Comparison of ENCODE assay signal across 20 cellular contexts in genomic region chr20:32458837-32459220, GRCh38.
DNase-seq lines count a peak whose midpoint lies in the region; ATAC-seq and TF ChIP-seq lines count a peak whose summit lies in the region.
"Had no signal": no experiment of that assay in that cellular context is flagged by ENCODE, and none has a peak within 500 bp of the region (broad histone marks: within the 10 kb centered on the region; RNA-seq: fewer than 3 reads in every experiment).

No MANE protein-coding gene starts in this region.

- peaks cover 0 to 2% (median 0%) of the 10 kb centered on the region in 8 donors for H3K9me3 Mint-ChIP-seq in CD4-positive, alpha-beta memory T cell
- H3K9me3 Mint-ChIP-seq in glutamatergic neuron (ENCODE audit: unreplicated experiment) = peaks cover 29% of the 10 kb centered on the region
- H3K9me3 Mint-ChIP-seq in osteocyte (ENCODE audit: unreplicated experiment) = no peaks in the 10 kb centered on the region
- H3K9me3 Mint-ChIP-seq: activated CD4-positive, alpha-beta T cell treated with anti-CD3 and anti-CD28 coated beads, Interleukin-2, amount 10 ng/mL, durations not matched to agents 7 days and 5 days; GM23338 had no signal

- no peaks in the 10 kb centered on the region for H3K4me1 ChIP-seq in CD4-positive, alpha-beta memory T cell (ENCODE audit: insufficient read depth, low read length)
- H3K4me1 ChIP-seq in transverse colon = peaks cover 21 to 36% (median 29%) of the 10 kb centered on the region in 4 donors

- POLR2A ChIA-PET in CD4-positive, alpha-beta memory T cell (lab: Charles Lee; ENCODE audit: partially characterized antibody) = interaction anchor here (0.6 kb wide), 1 partner anchor 62 kb away, joined by 4 read pairs; no protein-coding TSS in a partner anchor

- H3K4me3 Mint-ChIP-seq in CD4-positive, alpha-beta memory T cell = no peak overlapping the region
- H3K4me3 Mint-ChIP-seq in T-helper 17 cell (no peak overlapping the region), glutamatergic neuron (ENCODE audit: unreplicated experiment) (peak overlapping the region; percentile 83), osteocyte (ENCODE audit: unreplicated experiment) (no peak overlapping the region)
- H3K4me3 Mint-ChIP-seq: activated CD4-positive, alpha-beta T cell treated with anti-CD3 and anti-CD28 coated beads, Interleukin-2, amount 10 ng/mL, durations not matched to agents 7 days and 5 days had no signal

- TF ChIP-seq CTCF in glutamatergic neuron (IDR thresholded peaks at IDR 0.05; ENCODE audit: partially characterized antibody, unreplicated experiment) (no peak), osteocyte (IDR thresholded peaks at IDR 0.05) (no peak), transverse colon (IDR thresholded peaks at IDR 0.05) (no peak)

- ATAC-seq in T-helper 17 cell (no peak), HG02885 (IDR thresholded peaks at IDR 0.05; ENCODE audit: poor library complexity, unreplicated experiment) (no peak)
- ATAC-seq: GM23338, heart right ventricle, lower lobe of right lung, psoas muscle, Right ventricle myocardium inferior had no signal

- peak overlapping the region in 5 of 7 donors; percentile 6 to 80 (median 65) for H3K27ac Mint-ChIP-seq in CD4-positive, alpha-beta memory T cell
- H3K27ac Mint-ChIP-seq in T-helper 17 cell (peak overlapping the region; percentile 71), glutamatergic neuron (ENCODE audit: unreplicated experiment) (peak overlapping the region; percentile 84), osteocyte (ENCODE audit: unreplicated experiment) (peak overlapping the region; percentile 64)
- H3K27ac Mint-ChIP-seq: activated CD4-positive, alpha-beta T cell treated with anti-CD3 and anti-CD28 coated beads, Interleukin-2, amount 10 ng/mL, durations not matched to agents 7 days and 5 days had no signal

- H3K27me3 Mint-ChIP-seq in CD4-positive, alpha-beta memory T cell = no peaks in the 10 kb centered on the region
- H3K27me3 Mint-ChIP-seq in T-helper 17 cell (no peaks in the 10 kb centered on the region), glutamatergic neuron (ENCODE audit: unreplicated experiment) (peaks cover 20% of the 10 kb centered on the region), osteocyte (ENCODE audit: unreplicated experiment) (no peaks in the 10 kb centered on the region)
- H3K27me3 Mint-ChIP-seq: activated CD4-positive, alpha-beta T cell treated with anti-CD3 and anti-CD28 coated beads, Interleukin-2, amount 10 ng/mL, durations not matched to agents 7 days and 5 days had no signal

- CTCF ChIA-PET in CD4-positive, alpha-beta memory T cell (lab: Charles Lee; ENCODE audit: partially characterized antibody) = no interaction called here

- H3K9me3 ChIP-seq in CD4-positive, alpha-beta memory T cell (ENCODE audit: control insufficient read depth in 1 of 2, low read length in 2 of 2) = no peaks in the 10 kb centered on the region
- no peaks in the 10 kb centered on the region for H3K9me3 ChIP-seq in T-helper 17 cell (ENCODE audit: control insufficient read depth, low read length, poor library complexity, severe bottlenecking)
- H3K9me3 ChIP-seq in transverse colon = no peaks in the 10 kb centered on the region
- H3K9me3 ChIP-seq: heart right ventricle, lower lobe of right lung, psoas muscle, spleen had no signal

- no peak for TF ChIP-seq POLR2A in transverse colon (IDR thresholded peaks at IDR 0.05)

- H3K36me3 Mint-ChIP-seq in CD4-positive, alpha-beta memory T cell = peaks cover 4 to 35% of the 10 kb centered on the region in 2 donors
- H3K36me3 Mint-ChIP-seq in T-helper 17 cell (ENCODE audit: low read depth) (peaks cover 2% of the 10 kb centered on the region), glutamatergic neuron (ENCODE audit: unreplicated experiment) (no peaks in the 10 kb centered on the region), osteocyte (ENCODE audit: unreplicated experiment) (peaks cover 10% of the 10 kb centered on the region)

- intact Hi-C loops in CD4-positive, alpha-beta memory T cell (cut with micrococcal nuclease) = no loop called here
- intact Hi-C loops in transverse colon (cut with DNase I; ENCODE audit: low total_unique reads) = no loop called here

- H3K27me3 ChIP-seq in CD4-positive, alpha-beta memory T cell (ENCODE audit: insufficient read depth, low read length) = no peaks in the 10 kb centered on the region
- H3K27me3 ChIP-seq in transverse colon = no peaks in the 10 kb centered on the region
- H3K27me3 ChIP-seq: heart right ventricle, spleen had no signal

- no peak for DNase-seq in CD4-positive, alpha-beta memory T cell
- no peak for DNase-seq in T-helper 17 cell
- no peak for DNase-seq in glutamatergic neuron
- DNase-seq in osteocyte (ENCODE audit: extremely low spot score, unreplicated experiment) = no peak
- no peak for DNase-seq in stimulated activated CD4-positive, alpha-beta T cell treated with anti-CD3 and anti-CD28 coated beads, Interleukin-12 subunit alpha, Interleukin-12 subunit beta, amount 100 ng/mL, for 4 hours
- no peak for DNase-seq in transverse colon
- no peak for DNase-seq in cortex of kidney (lab: John Stamatoyannopoulos, UW)
- DNase-seq: activated CD4-positive, alpha-beta T cell treated with anti-CD3 and anti-CD28 coated beads, Interleukin-2, amount 10 ng/mL, durations not matched to agents 7 days and 5 days; activated CD8-positive, alpha-beta memory T cell treated with anti-CD3 and anti-CD28 coated beads, Interleukin-2, amount 50 U/mL, for 48 hours; aorta; COR-L47; heart right ventricle; lower lobe of right lung; NCI-H1436; psoas muscle; spleen; stimulated activated CD8-positive, alpha-beta memory T cell treated with anti-CD3 and anti-CD28 coated beads, Interleukin-4, amount 100 ng/mL, for 48 hours had no signal

- 82% methylated on average over 12 of the region's 12 CpGs; no CpG with 5 or more reads in 1 of the 2 donors for WGBS in transverse colon (ENCODE audit: low coverage in 1 of 2), 2 donors

- H3K4me1 Mint-ChIP-seq in CD4-positive, alpha-beta memory T cell = peaks cover 0 to 7% (median under 1%) of the 10 kb centered on the region in 4 donors
- H3K4me1 Mint-ChIP-seq in T-helper 17 cell (peaks cover 9% of the 10 kb centered on the region), glutamatergic neuron (ENCODE audit: low read depth, unreplicated experiment) (peaks cover 38% of the 10 kb centered on the region), osteocyte (ENCODE audit: unreplicated experiment) (peaks cover 15% of the 10 kb centered on the region)
- H3K4me1 Mint-ChIP-seq: activated CD4-positive, alpha-beta T cell treated with anti-CD3 and anti-CD28 coated beads, Interleukin-2, amount 10 ng/mL, durations not matched to agents 7 days and 5 days had no signal

- no peak for TF ChIP-seq EP300 in transverse colon (IDR thresholded peaks at IDR 0.05; ENCODE audit: low read depth)

- in situ Hi-C loops in transverse colon (cut with MboI; ENCODE audit: low pct_ligation_motif_present in 1 of 4, low pct_unique_long_range_greater_than_20kb in 1 of 4, low sequenced_read_pairs in 3 of 4) = no loop called here

- no peak overlapping the region for H3K27ac ChIP-seq in CD4-positive, alpha-beta memory T cell (ENCODE audit: low read depth, low read length)
- H3K27ac ChIP-seq in transverse colon = no peak overlapping the region
- H3K27ac ChIP-seq: heart right ventricle, lower lobe of right lung, psoas muscle had no signal

- peaks cover 28% of the 10 kb centered on the region for H3K36me3 ChIP-seq in CD4-positive, alpha-beta memory T cell (ENCODE audit: insufficient read depth, low read length)
- H3K36me3 ChIP-seq in transverse colon = peaks cover 0 to 4% (median under 1%) of the 10 kb centered on the region in 4 donors

- H3K4me3 ChIP-seq in CD4-positive, alpha-beta memory T cell (ENCODE audit: low read length in 2 of 2) = no peak overlapping the region
- no peak overlapping the region for H3K4me3 ChIP-seq in transverse colon
- H3K4me3 ChIP-seq: heart right ventricle, lower lobe of right lung, psoas muscle, spleen had no signal
